In genomic region chr17:58403312-58403711, GRCh38 we compare ENCODE assay signal across 1 cellular context.
TF ChIP-seq lines count a peak whose summit lies in the region.

No MANE protein-coding gene starts in this region.

TF ChIP-seq in HepG2, 621 proteins besides CTCF, POLR2A, EP300 and RAD21:
- TF ChIP-seq ZBTB33 (CRISPR knock-in tag; IDR thresholded peaks at IDR 0.05) (peak; percentile 90), CREM (IDR thresholded peaks at IDR 0.05) (no peak), CREM (CRISPR knock-in tag; IDR thresholded peaks at IDR 0.05) (no peak), ZNF264 (CRISPR knock-in tag; IDR thresholded peaks at IDR 0.05) (no peak), ZNF275 (CRISPR knock-in tag; IDR thresholded peaks at IDR 0.05; ENCODE audit: borderline replicate concordance) (no peak), ATF1 (CRISPR knock-in tag; IDR thresholded peaks at IDR 0.05) (no peak), CBX2 (IDR thresholded peaks at IDR 0.05; ENCODE audit: low read depth, low read length) (no peak), CBX2 (CRISPR knock-in tag; IDR thresholded peaks at IDR 0.05; ENCODE audit: low read depth) (no peak)
TF ChIP-seq in HepG2: peak in this region for 1.
